ENCODE assay signal across 8 cellular contexts in the genomic region with DNA sequence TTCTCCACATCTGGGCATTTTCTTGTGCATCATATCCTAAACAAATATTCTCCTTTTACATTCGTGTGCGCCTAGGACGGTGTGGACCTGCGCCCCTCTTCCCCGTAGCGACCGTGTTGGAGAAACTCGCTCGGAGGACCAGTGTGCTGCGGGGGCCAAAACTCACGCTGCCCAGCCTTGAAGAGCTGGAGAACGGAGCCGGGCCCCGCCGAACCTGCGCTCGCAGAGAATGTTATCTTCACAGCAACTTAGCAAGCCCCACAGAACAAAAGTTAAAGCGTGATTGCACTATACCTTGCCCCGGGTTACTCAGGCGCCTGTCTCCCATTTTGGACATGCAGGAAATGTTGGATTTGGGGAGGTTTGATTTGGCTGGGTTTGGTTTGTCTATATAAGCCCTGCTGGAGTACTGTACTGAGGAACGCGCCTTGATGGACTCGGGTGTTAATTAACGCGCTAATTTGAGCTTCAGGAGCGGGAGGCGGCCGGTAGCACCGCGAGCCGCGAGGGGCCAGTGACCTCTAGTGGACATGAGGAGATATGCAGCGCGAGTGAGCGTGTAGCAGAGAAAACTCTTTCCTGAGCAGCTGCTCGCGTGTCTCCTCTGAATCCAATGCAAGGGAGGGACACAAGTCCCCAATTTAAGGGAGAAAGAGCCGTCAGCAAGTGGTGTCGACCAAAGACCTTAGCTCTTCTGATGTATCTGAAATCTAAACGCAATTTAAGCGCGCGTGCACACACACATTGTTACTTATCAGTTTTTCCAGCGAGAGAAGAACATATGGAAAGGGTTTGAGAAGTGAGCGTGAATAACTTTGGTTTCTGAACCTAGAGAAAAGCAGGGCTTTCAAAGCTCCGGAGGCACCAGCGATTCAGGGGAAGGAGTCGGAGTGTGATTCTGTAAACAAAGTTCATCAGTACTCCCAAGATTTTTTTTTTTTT.
DNase-seq lines count a peak whose midpoint lies in the region; ATAC-seq and TF ChIP-seq lines count a peak whose summit lies in the region.

No MANE protein-coding gene starts in this region.

- no peaks in the 10 kb centered on the region for H3K36me3 ChIP-seq in neural cell (ENCODE audit: insufficient read depth, low read length)
- H3K36me3 ChIP-seq in subcutaneous abdominal adipose tissue (ENCODE audit: control insufficient read depth in 5 of 5, insufficient read depth in 5 of 5, low read length in 5 of 5): no peaks in the 10 kb centered on the region

- TF ChIP-seq CTCF in fibroblast of mammary gland (conservative IDR thresholded peaks at IDR 0.05; ENCODE audit: control insufficient read depth, insufficient read depth, low read depth, low read length): peak; percentile 95
- peak; percentile 97 for TF ChIP-seq CTCF in neural cell (IDR thresholded peaks at IDR 0.05; ENCODE audit: poor library complexity, severe bottlenecking)

- peak; percentile 94 for TF ChIP-seq RAD21 in neural cell (conservative IDR thresholded peaks at IDR 0.05)

- H3K4me2 ChIP-seq in neural cell (ENCODE audit: low read length): peak overlapping the region; percentile 79

- H3K4me3 ChIP-seq in fibroblast of mammary gland (ENCODE audit: control insufficient read depth, low read depth, low read length): no peak overlapping the region
- H3K4me3 ChIP-seq in neural cell (ENCODE audit: low read length): peak overlapping the region; percentile 62
- H3K4me3 ChIP-seq in subcutaneous abdominal adipose tissue (ENCODE audit: low read depth in 1 of 5, low read length in 5 of 5): peak overlapping the region; percentile 26 to 63 (median 50)

- TF ChIP-seq EP300 in neural cell (conservative IDR thresholded peaks at IDR 0.05; ENCODE audit: poor library complexity, severe bottlenecking): no peak

- H2AFZ ChIP-seq in neural cell (ENCODE audit: low read depth, low read length): no peak overlapping the region

- H3K27ac ChIP-seq in neural cell (ENCODE audit: low read length) (no peak overlapping the region), subcutaneous abdominal adipose tissue (ENCODE audit: low read depth, low read length) (no peak overlapping the region)

- H3K9me2 ChIP-seq in neural cell (ENCODE audit: insufficient read depth, low read length): no peaks in the 10 kb centered on the region

- peak; percentile 39 for DNase-seq in Caki2 (ENCODE audit: low read depth)
- DNase-seq in OCI-M2 (lab: John Stamatoyannopoulos, UW; ENCODE audit: unreplicated experiment): peak; percentile 23
- peak; percentile 26 for DNase-seq in activated T-helper 1 cell treated with Interleukin-2 at 50 U/mL for 16 hours (ENCODE audit: low read depth)
- peak; percentile 56 for DNase-seq in fibroblast of mammary gland (ENCODE audit: low read depth)

- H3K4me1 ChIP-seq in subcutaneous abdominal adipose tissue (ENCODE audit: control insufficient read depth in 5 of 5, insufficient read depth in 5 of 5, low read length in 5 of 5): peaks cover 2 to 44% (median 38%) of the 10 kb centered on the region in 5 donors

- peaks cover 7% of the 10 kb centered on the region for H3F3A ChIP-seq in neural cell (ENCODE audit: insufficient read depth, low read length, poor library complexity, severe bottlenecking)

- H3K9ac ChIP-seq in neural cell (ENCODE audit: low read length) (peak overlapping the region; percentile 44), subcutaneous abdominal adipose tissue (ENCODE audit: low read length in 5 of 5) (peak overlapping the region in 1 of 5 donors; percentile 17)

- H3K27me3 ChIP-seq in neural cell (ENCODE audit: insufficient read depth, low read depth, low read length) (peaks cover 100% of the 10 kb centered on the region), subcutaneous abdominal adipose tissue (ENCODE audit: control insufficient read depth in 5 of 5, insufficient read depth in 4 of 5, low read length in 5 of 5) (peaks cover 61 to 92% (median 89%) of the 10 kb centered on the region in 5 donors)

- H3K79me2 ChIP-seq in neural cell (replicated peaks; ENCODE audit: insufficient read depth, low read length): peaks cover 53% of the 10 kb centered on the region

- in situ Hi-C loops in Caki2 (cut with HindIII; ENCODE audit: low pct_unique_long_range_greater_than_20kb, low sequenced_read_pairs): loop anchor here (25.0 kb wide), 1 partner anchor 554 kb away; no protein-coding TSS in a partner anchor

- H3K9me3 ChIP-seq in neural cell (ENCODE audit: low read length): no peaks in the 10 kb centered on the region
- no peaks in the 10 kb centered on the region for H3K9me3 ChIP-seq in subcutaneous abdominal adipose tissue (ENCODE audit: control insufficient read depth in 5 of 5, low read length in 5 of 5)

- ATAC-seq in GM19455 (IDR thresholded peaks at IDR 0.05; ENCODE audit: unreplicated experiment) (peak; percentile 88), HG03521 (IDR thresholded peaks at IDR 0.05; ENCODE audit: unreplicated experiment) (peak; percentile 69)

- H4K20me1 ChIP-seq in neural cell (ENCODE audit: insufficient read depth): no peaks in the 10 kb centered on the region

TF ChIP-seq in neural cell, 6 proteins besides CTCF, POLR2A, EP300 and RAD21:
- TF ChIP-seq, protein P1, sequence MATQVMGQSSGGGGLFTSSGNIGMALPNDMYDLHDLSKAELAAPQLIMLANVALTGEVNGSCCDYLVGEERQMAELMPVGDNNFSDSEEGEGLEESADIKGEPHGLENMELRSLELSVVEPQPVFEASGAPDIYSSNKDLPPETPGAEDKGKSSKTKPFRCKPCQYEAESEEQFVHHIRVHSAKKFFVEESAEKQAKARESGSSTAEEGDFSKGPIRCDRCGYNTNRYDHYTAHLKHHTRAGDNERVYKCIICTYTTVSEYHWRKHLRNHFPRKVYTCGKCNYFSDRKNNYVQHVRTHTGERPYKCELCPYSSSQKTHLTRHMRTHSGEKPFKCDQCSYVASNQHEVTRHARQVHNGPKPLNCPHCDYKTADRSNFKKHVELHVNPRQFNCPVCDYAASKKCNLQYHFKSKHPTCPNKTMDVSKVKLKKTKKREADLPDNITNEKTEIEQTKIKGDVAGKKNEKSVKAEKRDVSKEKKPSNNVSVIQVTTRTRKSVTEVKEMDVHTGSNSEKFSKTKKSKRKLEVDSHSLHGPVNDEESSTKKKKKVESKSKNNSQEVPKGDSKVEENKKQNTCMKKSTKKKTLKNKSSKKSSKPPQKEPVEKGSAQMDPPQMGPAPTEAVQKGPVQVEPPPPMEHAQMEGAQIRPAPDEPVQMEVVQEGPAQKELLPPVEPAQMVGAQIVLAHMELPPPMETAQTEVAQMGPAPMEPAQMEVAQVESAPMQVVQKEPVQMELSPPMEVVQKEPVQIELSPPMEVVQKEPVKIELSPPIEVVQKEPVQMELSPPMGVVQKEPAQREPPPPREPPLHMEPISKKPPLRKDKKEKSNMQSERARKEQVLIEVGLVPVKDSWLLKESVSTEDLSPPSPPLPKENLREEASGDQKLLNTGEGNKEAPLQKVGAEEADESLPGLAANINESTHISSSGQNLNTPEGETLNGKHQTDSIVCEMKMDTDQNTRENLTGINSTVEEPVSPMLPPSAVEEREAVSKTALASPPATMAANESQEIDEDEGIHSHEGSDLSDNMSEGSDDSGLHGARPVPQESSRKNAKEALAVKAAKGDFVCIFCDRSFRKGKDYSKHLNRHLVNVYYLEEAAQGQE (IDR thresholded peaks at IDR 0.05; ENCODE audit: borderline replicate concordance): no peak
- peak; percentile 38 for TF ChIP-seq MXI1 (conservative IDR thresholded peaks at IDR 0.05; ENCODE audit: poor library complexity, severe bottlenecking)
- TF ChIP-seq SMC3 (conservative IDR thresholded peaks at IDR 0.05; ENCODE audit: poor library complexity): peak; percentile 86
- peak; percentile 6 for TF ChIP-seq POLR2AphosphoS5 (IDR thresholded peaks at IDR 0.05)
